20 cellular contexts compared by ENCODE assay signal in the genomic region with DNA sequence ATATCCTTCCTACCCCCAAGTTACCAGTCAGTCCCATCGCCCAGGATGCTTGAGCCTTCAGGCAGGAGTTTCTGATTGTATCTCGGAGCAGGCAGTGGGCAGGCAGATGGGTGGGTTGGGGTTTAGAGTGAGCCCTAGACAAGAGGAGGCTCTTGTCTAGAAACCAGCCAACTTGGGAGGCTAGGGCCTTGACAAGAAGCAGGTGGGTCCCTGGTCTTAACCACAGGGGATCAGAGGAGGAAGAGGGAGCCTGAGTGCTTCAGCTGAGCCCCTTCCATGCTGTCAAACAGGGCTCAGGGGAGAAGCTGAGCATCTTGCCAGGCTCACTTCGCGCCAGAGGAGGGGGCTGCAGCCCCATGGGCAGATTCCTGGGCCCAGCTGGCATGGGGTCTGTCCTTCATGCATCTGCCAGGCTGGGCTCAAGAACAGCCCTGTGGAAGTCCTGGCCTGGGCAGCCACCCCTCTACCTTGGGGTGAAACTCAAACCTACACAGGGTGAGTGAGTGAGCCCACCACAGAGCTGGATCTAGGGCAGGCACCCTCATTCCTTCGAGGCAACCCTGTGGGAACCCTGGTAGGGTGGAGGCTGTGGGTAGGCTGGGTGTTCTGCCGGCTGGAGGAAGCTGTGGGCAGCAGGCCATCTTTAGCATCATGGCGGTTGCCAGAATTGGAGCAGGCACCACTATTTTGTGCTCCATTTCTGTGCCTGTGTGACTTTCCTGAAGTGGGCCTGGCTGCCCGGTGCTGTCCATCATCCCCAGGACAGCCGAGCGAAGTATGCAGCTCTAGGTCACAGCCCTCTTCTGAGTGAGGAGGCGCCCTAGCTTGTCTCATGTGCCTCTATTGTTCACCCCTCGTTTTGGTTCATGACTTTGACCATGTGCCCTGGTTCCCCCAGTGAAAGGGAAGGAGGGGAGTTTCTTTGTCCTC.
DNase-seq lines count a peak whose midpoint lies in the region; ATAC-seq, FAIRE-seq and TF ChIP-seq lines count a peak whose summit lies in the region.
"Had no signal": no experiment of that assay in that cellular context is flagged by ENCODE, and none has a peak within 500 bp of the region (broad histone marks: within the 10 kb centered on the region; RNA-seq: fewer than 3 reads in every experiment).

No MANE protein-coding gene starts in this region.

- H3K27ac Mint-ChIP-seq in stimulated activated memory B cell treated with anti-CD40 and anti-IgM and Interleukin-4, amounts not matched to agents 10 μg/mL and 1 μg/mL and 100 μg/mL, for 72 hours: no peak overlapping the region
- H3K27ac Mint-ChIP-seq: activated CD4-positive, alpha-beta T cell treated with anti-CD3 and anti-CD28 coated beads for 36 hours had no signal

- TF ChIP-seq CTCF in D721Med (IDR thresholded peaks at IDR 0.05; ENCODE audit: insufficient read depth, missing control alignments): peak; percentile 23
- TF ChIP-seq CTCF in hepatocyte (IDR thresholded peaks at IDR 0.05; ENCODE audit: poor library complexity): no peak
- no peak for TF ChIP-seq CTCF in stomach (IDR thresholded peaks at IDR 0.05)
- TF ChIP-seq CTCF in omental fat pad (IDR thresholded peaks at IDR 0.05): no peak

- no peaks in the 10 kb centered on the region for H3K9me2 ChIP-seq in hepatocyte (replicated peaks; ENCODE audit: insufficient read depth)

- no peak for DNase-seq in D721Med (ENCODE audit: insufficient read length, low spot score)
- peak; percentile 2 for DNase-seq in hepatocyte (ENCODE audit: low spot score)
- DNase-seq in stomach: peak; percentile 17
- no peak for DNase-seq in omental fat pad (ENCODE audit: low spot score)
- DNase-seq: activated CD4-positive, alpha-beta T cell treated with anti-CD3 and anti-CD28 coated beads for 36 hours; activated gamma-delta T cell treated with Interleukin-2 at 50 U/mL for 16 hours; amniotic stem cell; foreskin melanocyte; GM23248; NCI-H1930; NCI-H446; RPMI8226; small intestine; stimulated activated CD4-positive, alpha-beta T cell treated with anti-CD3 and anti-CD28 coated beads, Interleukin-4, amount 100 ng/mL, for 24 hours; substantia nigra had no signal

- ATAC-seq in omental fat pad (ENCODE audit: low FRiP score) (no peak), GM18502 (IDR thresholded peaks at IDR 0.05; ENCODE audit: poor library complexity, unreplicated experiment) (no peak)
- ATAC-seq in stimulated activated memory B cell treated with anti-CD40 and anti-IgM and Interleukin-4, amounts not matched to agents 10 μg/mL and 1 μg/mL and 100 μg/mL, for 72 hours: no peak
- ATAC-seq: activated CD4-positive, alpha-beta T cell treated with anti-CD3 and anti-CD28 coated beads for 36 hours; left colon had no signal

- no peaks in the 10 kb centered on the region for H3K9me3 Mint-ChIP-seq in stimulated activated memory B cell treated with anti-CD40 and anti-IgM and Interleukin-4, amounts not matched to agents 10 μg/mL and 1 μg/mL and 100 μg/mL, for 72 hours
- H3K9me3 Mint-ChIP-seq: IgD-negative memory B cell had no signal

- H3K4me3 ChIP-seq in hepatocyte (no peak overlapping the region), stomach (no peak overlapping the region)
- H3K4me3 ChIP-seq: GM23248 had no signal

- TF ChIP-seq EP300 in stomach (IDR thresholded peaks at IDR 0.05): no peak

- no peaks in the 10 kb centered on the region for H3K36me3 Mint-ChIP-seq in stimulated activated memory B cell treated with anti-CD40 and anti-IgM and Interleukin-4, amounts not matched to agents 10 μg/mL and 1 μg/mL and 100 μg/mL, for 72 hours

- intact Hi-C loops in stomach (cut with DNase I; ENCODE audit: low total_unique reads): no loop called here

- 85% methylated on average over 12 of the region's 12 CpGs for WGBS in hepatocyte (ENCODE audit: low lambda C conversion rate, missing lambda C conversion rate)
- WGBS in stomach, 5 donors: 80 to 90% (median 84%) methylated on average over 10 to 12 of the region's 12 CpGs

- H3K4me1 ChIP-seq in hepatocyte (ENCODE audit: insufficient read depth) (no peaks in the 10 kb centered on the region), stomach (no peaks in the 10 kb centered on the region)

- no peaks in the 10 kb centered on the region for H3K79me2 ChIP-seq in hepatocyte

- no peak overlapping the region for H3K4me3 Mint-ChIP-seq in stimulated activated memory B cell treated with anti-CD40 and anti-IgM and Interleukin-4, amounts not matched to agents 10 μg/mL and 1 μg/mL and 100 μg/mL, for 72 hours
- H3K4me3 Mint-ChIP-seq: activated CD4-positive, alpha-beta T cell treated with anti-CD3 and anti-CD28 coated beads for 36 hours; IgD-negative memory B cell had no signal

- no peaks in the 10 kb centered on the region for H4K20me1 ChIP-seq in hepatocyte (ENCODE audit: insufficient read depth, poor library complexity, severe bottlenecking)

- FAIRE-seq in D721Med (lab: Jason Lieb, UNC): no peak
- FAIRE-seq: small intestine had no signal

- peaks cover 11% of the 10 kb centered on the region for H3K27me3 Mint-ChIP-seq in stimulated activated memory B cell treated with anti-CD40 and anti-IgM and Interleukin-4, amounts not matched to agents 10 μg/mL and 1 μg/mL and 100 μg/mL, for 72 hours
- H3K27me3 Mint-ChIP-seq: activated CD4-positive, alpha-beta T cell treated with anti-CD3 and anti-CD28 coated beads for 36 hours; IgD-negative memory B cell had no signal

- H3K4me2 ChIP-seq in hepatocyte: no peak overlapping the region

- no peaks in the 10 kb centered on the region for H3K27me3 ChIP-seq in hepatocyte
- H3K27me3 ChIP-seq in stomach: no peaks in the 10 kb centered on the region

- H3K4me1 Mint-ChIP-seq in stimulated activated memory B cell treated with anti-CD40 and anti-IgM and Interleukin-4, amounts not matched to agents 10 μg/mL and 1 μg/mL and 100 μg/mL, for 72 hours: no peaks in the 10 kb centered on the region
- H3K4me1 Mint-ChIP-seq: activated CD4-positive, alpha-beta T cell treated with anti-CD3 and anti-CD28 coated beads for 36 hours; IgD-negative memory B cell had no signal

- H3K9me3 ChIP-seq in KOPT-K1 (ENCODE audit: insufficient read depth, low read length, poor library complexity, severe bottlenecking) (no peaks in the 10 kb centered on the region), hepatocyte (ENCODE audit: low read depth) (no peaks in the 10 kb centered on the region), stomach (no peaks in the 10 kb centered on the region)

- TF ChIP-seq POLR2A in stomach (IDR thresholded peaks at IDR 0.05): no peak

- H3K36me3 ChIP-seq in KOPT-K1 (ENCODE audit: insufficient read depth, low read length): no peaks in the 10 kb centered on the region
- H3K36me3 ChIP-seq in hepatocyte (replicated peaks; ENCODE audit: insufficient read depth, low read depth): no peaks in the 10 kb centered on the region
- H3K36me3 ChIP-seq in stomach: no peaks in the 10 kb centered on the region

- no peak overlapping the region for H2AFZ ChIP-seq in hepatocyte
- H2AFZ ChIP-seq: GM23248 had no signal

- H3K27ac ChIP-seq in KOPT-K1 (ENCODE audit: low read depth, low read length, poor library complexity, severe bottlenecking) (peak overlapping the region; percentile 71), hepatocyte (no peak overlapping the region), stomach (no peak overlapping the region)
- H3K27ac ChIP-seq: GM23248 had no signal

Comparison
In these comparisons a context has a peak if more than half of its experiments do, and no peak if none do; other contexts are left out.
1. DNase-seq: peak in hepatocyte (single experiment) and stomach (single experiment); none in D721Med (single experiment) and omental fat pad (single experiment).